Comparison of ENCODE assay signal across 9 cellular contexts in the genomic region with DNA sequence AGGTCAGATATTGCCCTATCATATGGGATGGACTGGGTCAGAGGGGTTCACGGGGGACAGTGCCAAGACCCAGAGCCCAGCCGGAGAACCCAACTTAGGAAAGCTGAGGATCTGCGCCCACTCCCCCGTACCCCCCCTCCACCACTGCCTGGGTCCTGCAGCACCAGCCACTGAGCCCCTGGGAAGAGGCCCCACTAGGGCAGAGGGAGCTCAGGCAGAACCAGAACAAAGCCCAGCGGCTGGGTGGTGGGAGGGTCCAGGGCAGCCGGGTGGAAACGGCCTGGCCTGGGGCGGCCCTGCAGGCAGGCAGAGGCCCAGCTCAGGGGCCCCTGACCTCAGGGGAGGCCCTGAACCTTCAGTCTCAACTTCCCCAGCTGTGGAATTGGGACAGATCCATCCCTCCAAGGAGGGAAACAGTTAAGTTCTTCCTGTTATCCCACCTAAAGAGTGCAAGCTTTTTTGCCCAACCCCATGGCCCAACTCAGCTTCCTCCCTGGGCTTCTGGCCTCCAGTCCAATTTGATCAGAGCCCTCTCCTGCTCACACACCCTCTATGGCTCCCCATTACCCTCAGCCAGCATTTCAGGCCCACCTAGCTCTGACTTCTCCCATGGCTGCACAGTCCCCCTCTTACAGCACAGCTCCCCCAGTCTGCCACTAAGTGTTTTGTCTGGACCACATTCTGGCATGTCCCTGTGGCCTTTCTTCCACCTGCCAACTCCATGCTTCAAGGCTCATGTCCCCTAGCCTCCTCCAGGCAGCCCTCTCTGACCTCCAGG. TPM values are rescaled to one million over a fixed set of nuclear protein-coding genes. Genes with fewer than 3 reads are reported as not detected.
DNase-seq lines count a peak whose midpoint lies in the region; ATAC-seq, FAIRE-seq and TF ChIP-seq lines count a peak whose summit lies in the region.
"Had no signal": no experiment of that assay in that cellular context is flagged by ENCODE, and none has a peak within 500 bp of the region (broad histone marks: within the 10 kb centered on the region; RNA-seq: fewer than 3 reads in every experiment).

No MANE protein-coding gene starts in this region.

- H3K27me3 ChIP-seq in astrocyte (ENCODE audit: insufficient read depth, low read length) (no peaks in the 10 kb centered on the region), subcutaneous abdominal adipose tissue (ENCODE audit: control insufficient read depth in 5 of 5, insufficient read depth in 4 of 5, low read length in 5 of 5) (no peaks in the 10 kb centered on the region)

- ATAC-seq in HG03135 (IDR thresholded peaks at IDR 0.05; ENCODE audit: unreplicated experiment) = no peak
- ATAC-seq in HG02798 (IDR thresholded peaks at IDR 0.05; ENCODE audit: poor library complexity, unreplicated experiment) = no peak
- no peak for ATAC-seq in GM19324 (IDR thresholded peaks at IDR 0.05; ENCODE audit: low FRiP score, unreplicated experiment)

- H3K4me1 ChIP-seq in astrocyte (ENCODE audit: insufficient read depth, low read length) (peaks cover 19% of the 10 kb centered on the region), subcutaneous abdominal adipose tissue (ENCODE audit: control insufficient read depth in 5 of 5, insufficient read depth in 5 of 5, low read length in 5 of 5) (peaks cover 2 to 63% (median 58%) of the 10 kb centered on the region in 5 donors)

- H3K4me3 ChIP-seq in astrocyte (ENCODE audit: insufficient read depth, low read depth, low read length) = no peak overlapping the region
- peak overlapping the region; percentile 11 to 91 (median 84) for H3K4me3 ChIP-seq in subcutaneous abdominal adipose tissue (ENCODE audit: low read depth in 1 of 5, low read length in 5 of 5)

- H2AFZ ChIP-seq in astrocyte (ENCODE audit: low read depth, low read length) = no peak overlapping the region

- peaks cover 29% of the 10 kb centered on the region for H4K20me1 ChIP-seq in astrocyte (ENCODE audit: insufficient read depth, low read length)

- no peak for FAIRE-seq in astrocyte (lab: Jason Lieb, UNC)

- H3K36me3 Mint-ChIP-seq in HFFc6 (ENCODE audit: low read depth) (peaks cover 15% of the 10 kb centered on the region), astrocyte (ENCODE audit: low read depth, unreplicated experiment) (peaks cover 13% of the 10 kb centered on the region)
- H3K36me3 Mint-ChIP-seq: activated naive CD8-positive, alpha-beta T cell had no signal

- H3K27me3 Mint-ChIP-seq in HFFc6 (ENCODE audit: insufficient read depth) (peaks cover 5% of the 10 kb centered on the region), astrocyte (ENCODE audit: low read depth, unreplicated experiment) (no peaks in the 10 kb centered on the region)
- H3K27me3 Mint-ChIP-seq: activated naive CD8-positive, alpha-beta T cell had no signal

- no peak for DNase-seq in HFFc6
- DNase-seq in astrocyte (ENCODE audit: low read depth) = no peak
- DNase-seq in left kidney (ENCODE audit: low read depth, low spot score) = peak; percentile 87
- DNase-seq: occipital lobe had no signal

- H3K27ac ChIP-seq in astrocyte (ENCODE audit: low read depth, low read length) (no peak overlapping the region), subcutaneous abdominal adipose tissue (ENCODE audit: low read depth, low read length) (peak overlapping the region; percentile 89)

- H3K27ac Mint-ChIP-seq in HFFc6 (peak overlapping the region; percentile 84), astrocyte (ENCODE audit: unreplicated experiment) (peak overlapping the region; percentile 75)
- H3K27ac Mint-ChIP-seq: activated naive CD8-positive, alpha-beta T cell had no signal

- H3K4me3 Mint-ChIP-seq in HFFc6 (peak overlapping the region; percentile 95), astrocyte (ENCODE audit: unreplicated experiment) (peak overlapping the region; percentile 95)
- H3K4me3 Mint-ChIP-seq: activated naive CD8-positive, alpha-beta T cell had no signal

- H3K4me2 ChIP-seq in astrocyte (ENCODE audit: low read length) = peak overlapping the region; percentile 96

- no peaks in the 10 kb centered on the region for H3K9me3 ChIP-seq in astrocyte (ENCODE audit: insufficient read depth, low read depth, low read length)
- no peaks in the 10 kb centered on the region for H3K9me3 ChIP-seq in subcutaneous abdominal adipose tissue (ENCODE audit: control insufficient read depth in 5 of 5, low read length in 5 of 5)

- H3K9me3 Mint-ChIP-seq in HFFc6 = no peaks in the 10 kb centered on the region
- no peaks in the 10 kb centered on the region for H3K9me3 Mint-ChIP-seq in astrocyte (ENCODE audit: unreplicated experiment)

- H3K36me3 ChIP-seq in astrocyte (ENCODE audit: insufficient read depth, low read length) (no peaks in the 10 kb centered on the region), subcutaneous abdominal adipose tissue (ENCODE audit: control insufficient read depth in 5 of 5, insufficient read depth in 5 of 5, low read length in 5 of 5) (peaks cover 0 to 16% (median 7%) of the 10 kb centered on the region in 5 donors)

- peaks cover 32% of the 10 kb centered on the region for H3K79me2 ChIP-seq in astrocyte (ENCODE audit: insufficient read depth, low read length)

- H3K4me1 Mint-ChIP-seq in HFFc6 (ENCODE audit: low read depth) = peaks cover 39% of the 10 kb centered on the region
- H3K4me1 Mint-ChIP-seq in astrocyte (ENCODE audit: low read depth, unreplicated experiment) = peaks cover 16% of the 10 kb centered on the region

- no peak for TF ChIP-seq CTCF in HFFc6 (IDR thresholded peaks at IDR 0.05)
- TF ChIP-seq CTCF in astrocyte (IDR thresholded peaks at IDR 0.05; ENCODE audit: insufficient read depth, low read depth, low read length) = no peak

- no peak overlapping the region for H3K9ac ChIP-seq in astrocyte (ENCODE audit: low read length)
- peak overlapping the region; percentile 21 to 92 (median 68) for H3K9ac ChIP-seq in subcutaneous abdominal adipose tissue (ENCODE audit: low read length in 5 of 5)

RNA-seq across cellular contexts. Expression of a gene that starts 3.1 kb away (rescaled TPM):
- total RNA-seq in HFFc6 (2021; fragmentation: NEBNext Ultra II Directional; extraction: Animal tissue kit (Norgen Biotek cat#: 25700)) = 10 to 100 TPM; 46.1 to 61.9 (median 49.3) TPM
- total RNA-seq in astrocyte = 63.5 and 72.8 TPM in 2 replicates

RNA-seq across cellular contexts. Expression of a gene that starts 16.6 kb away (rescaled TPM):
- 10 to 100 TPM; 13.0 to 20.3 (median 17.4) TPM for total RNA-seq in HFFc6 (2021; fragmentation: NEBNext Ultra II Directional; extraction: Animal tissue kit (Norgen Biotek cat#: 25700))
- 12.3 and 13.5 TPM in 2 replicates for total RNA-seq in astrocyte

RNA-seq across cellular contexts. Expression of a gene that starts 21.9 kb away (rescaled TPM):
- not detected for total RNA-seq in HFFc6 (2021; fragmentation: NEBNext Ultra II Directional; extraction: Animal tissue kit (Norgen Biotek cat#: 25700))
- 0.27 TPM in 1 of 2 replicates, not detected in the other for total RNA-seq in astrocyte

RNA-seq across cellular contexts. Expression of a gene that starts 24.6 kb away (rescaled TPM):
- total RNA-seq in HFFc6 (2021; fragmentation: NEBNext Ultra II Directional; extraction: Animal tissue kit (Norgen Biotek cat#: 25700)) = 100 to 1,000 TPM; 105 to 128 (median 120) TPM
- total RNA-seq in astrocyte = 112 and 115 TPM in 2 replicates

RNA-seq across cellular contexts. Expression of a gene that starts 27.5 kb away (rescaled TPM):
- 10 to 100 TPM; 23.5 to 29.3 (median 25.7) TPM for total RNA-seq in HFFc6 (2021; fragmentation: NEBNext Ultra II Directional; extraction: Animal tissue kit (Norgen Biotek cat#: 25700))
- 19.2 and 19.8 TPM in 2 replicates for total RNA-seq in astrocyte
